ENCODE assay signal across 25 cellular contexts in the genomic region with DNA sequence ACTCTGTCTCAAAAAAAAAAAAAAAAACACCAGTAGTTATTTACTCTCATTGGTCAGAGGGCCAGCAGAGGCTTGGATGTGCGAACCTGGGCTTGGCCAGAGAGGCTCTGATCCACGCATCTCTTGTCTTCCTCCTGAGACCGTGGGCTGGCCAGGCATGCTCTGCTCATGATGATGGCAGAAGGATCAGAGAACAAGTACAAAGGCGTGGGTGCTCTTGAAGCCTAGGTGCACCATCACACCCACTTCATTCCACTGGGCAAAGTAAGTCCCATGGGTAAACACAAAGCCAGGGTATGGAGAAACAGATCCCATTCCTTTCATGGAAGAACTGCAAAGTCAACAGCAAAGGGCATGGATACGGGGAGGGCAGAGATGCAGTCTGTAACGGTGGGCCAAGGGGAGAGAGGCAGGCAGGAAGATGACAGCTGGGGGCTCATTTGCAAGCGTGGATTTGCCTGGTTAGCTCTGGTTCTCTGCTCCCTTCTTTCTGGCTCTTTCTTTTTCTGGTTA.
DNase-seq lines count a peak whose midpoint lies in the region; ATAC-seq, FAIRE-seq and TF ChIP-seq lines count a peak whose summit lies in the region.
"Had no signal": no experiment of that assay in that cellular context is flagged by ENCODE, and none has a peak within 500 bp of the region (broad histone marks: within the 10 kb centered on the region; RNA-seq: fewer than 3 reads in every experiment).

No MANE protein-coding gene starts in this region.

- H2BK15ac ChIP-seq in H1 (ENCODE audit: low read length) (0 out of 2 replicates have a peak overlapping the region, but pooled peaks have one; percentile 1), neuronal stem cell (ENCODE audit: low read length) (peak overlapping the region; percentile 33)

- H2AK5ac ChIP-seq in H1 (ENCODE audit: low read depth, low read length) = no peak overlapping the region; the same call in 1 of the 2 replicates
- H2AK5ac ChIP-seq in neuronal stem cell (ENCODE audit: low read depth, low read length) = no peak overlapping the region

- no peak for TF ChIP-seq EP300 in H1 (IDR thresholded peaks at IDR 0.05; ENCODE audit: borderline replicate concordance in 1 of 2, low read depth in 2 of 2, low read length in 2 of 2)

- H3K4me1 ChIP-seq in H1 (replicated peaks in 1 of 4; ENCODE audit: control insufficient read depth in 3 of 4, insufficient read depth in 4 of 4, low read length in 3 of 4) (peaks cover 0 to 14% (median 4%) of the 10 kb centered on the region in 4 experiments; a peak in 5 of 7 replicates), neuronal stem cell (ENCODE audit: control insufficient read depth in 2 of 2, insufficient read depth in 1 of 2, low read depth in 1 of 2, low read length in 2 of 2) (no peaks in the 10 kb centered on the region)
- H3K4me1 ChIP-seq: A549; BE2C; BLaER1 treated with 17β-estradiol and CSF1 and Interleukin-3, amounts not matched to agents 10 nM and 100 nM had no signal

- H3K18ac ChIP-seq in H1 (ENCODE audit: extremely low read depth, low read length) (peak overlapping the region; percentile 14; the same call in 1 of the 2 replicates), neuronal stem cell (ENCODE audit: low read length) (no peak overlapping the region)

- no peak overlapping the region for H3K23ac ChIP-seq in H1 (ENCODE audit: insufficient read length)
- H3K23ac ChIP-seq in neuronal stem cell (ENCODE audit: low read depth, low read length, poor library complexity) = peak overlapping the region; percentile 17

- H4K8ac ChIP-seq in H1 (ENCODE audit: extremely low read depth, insufficient read depth, low read length) (peak overlapping the region; percentile 78; the same call in 1 of the 2 replicates), neuronal stem cell (ENCODE audit: low read depth, low read length) (no peak overlapping the region)

- TF ChIP-seq CTCF in H1 (IDR thresholded peaks at IDR 0.05; ENCODE audit: control extremely low read depth in 1 of 3, insufficient read depth in 1 of 3, low read depth in 1 of 3, low read length in 3 of 3) = no peak

- H2BK120ac ChIP-seq in H1 (replicated peaks; ENCODE audit: low read depth, low read length) (no peak overlapping the region), neuronal stem cell (ENCODE audit: low read depth, low read length) (no peak overlapping the region)

- no peaks in the 10 kb centered on the region for H3K9me3 Mint-ChIP-seq in activated CD4-positive, alpha-beta T cell treated with anti-CD3 and anti-CD28 coated beads, Interleukin-2, amount 10 ng/mL, durations not matched to agents 7 days and 5 days
- H3K9me3 Mint-ChIP-seq in activated CD4-positive, alpha-beta T cell treated with anti-CD3 and anti-CD28 coated beads, Interleukin-2, amount 10 ng/mL, durations not matched to agents 24 days and 14 days = peaks cover 5% of the 10 kb centered on the region
- no peaks in the 10 kb centered on the region for H3K9me3 Mint-ChIP-seq in activated CD4-positive, alpha-beta T cell treated with anti-CD3 and anti-CD28 coated beads for 36 hours (ENCODE audit: low read depth)
- H3K9me3 Mint-ChIP-seq: CD4-positive, alpha-beta T cell; CD8-positive, alpha-beta memory T cell had no signal

- peak overlapping the region; percentile 26 for H4K91ac ChIP-seq in H1 (replicated peaks; ENCODE audit: insufficient read length, low read length)
- H4K91ac ChIP-seq in neuronal stem cell (ENCODE audit: low read depth, low read length, poor library complexity) = peak overlapping the region; percentile 62

- no peaks in the 10 kb centered on the region for H3K79me2 ChIP-seq in H1 (ENCODE audit: control insufficient read depth in 1 of 2, insufficient read depth in 2 of 2, low read length in 2 of 2)

- H3K27me3 Mint-ChIP-seq in activated CD4-positive, alpha-beta T cell treated with anti-CD3 and anti-CD28 coated beads, Interleukin-2, amount 10 ng/mL, durations not matched to agents 7 days and 5 days = peaks cover 2% of the 10 kb centered on the region
- H3K27me3 Mint-ChIP-seq in activated CD4-positive, alpha-beta T cell treated with anti-CD3 and anti-CD28 coated beads, Interleukin-2, amount 10 ng/mL, durations not matched to agents 24 days and 14 days = peaks cover 3% of the 10 kb centered on the region
- peaks cover 6% of the 10 kb centered on the region for H3K27me3 Mint-ChIP-seq in activated CD4-positive, alpha-beta T cell treated with anti-CD3 and anti-CD28 coated beads for 36 hours

- POLR2A ChIA-PET in activated CD4-positive, alpha-beta T cell treated with anti-CD3 and anti-CD28 coated beads, Interleukin-2, amount 10 ng/mL, durations not matched to agents 7 days and 5 days (lab: Charles Lee) = no interaction called here
- POLR2A ChIA-PET in H1 (lab: Charles Lee; ENCODE audit: partially characterized antibody) = no interaction called here
- POLR2A ChIA-PET in activated CD4-positive, alpha-beta T cell treated with anti-CD3 and anti-CD28 coated beads for 36 hours (lab: Charles Lee) = no interaction called here

- TF ChIP-seq RAD21 in H1 (IDR thresholded peaks at IDR 0.05 in 1 of 2, conservative IDR thresholded peaks at IDR 0.05 in 1 of 2; ENCODE audit: low read depth in 2 of 2, low read length in 2 of 2) = no peak

- H3K36me3 ChIP-seq in H1 (ENCODE audit: control insufficient read depth in 2 of 4, insufficient read depth in 4 of 4, low read length in 3 of 4) (no peaks in the 10 kb centered on the region), neuronal stem cell (replicated peaks in 1 of 2; ENCODE audit: control insufficient read depth in 2 of 2, insufficient read depth in 2 of 2, low read length in 2 of 2) (no peaks in the 10 kb centered on the region)
- H3K36me3 ChIP-seq: BE2C; BLaER1 treated with 17β-estradiol and CSF1 and Interleukin-3, amounts not matched to agents 10 nM and 100 nM had no signal

- no peak overlapping the region for H3K9ac ChIP-seq in H1 (replicated peaks in 1 of 4; ENCODE audit: extremely low read depth in 1 of 4, low read depth in 3 of 4, low read length in 3 of 4)
- no peak overlapping the region for H3K9ac ChIP-seq in neuronal stem cell (ENCODE audit: low read depth, low read length, poor library complexity)
- H3K9ac ChIP-seq: BLaER1 treated with 17β-estradiol and CSF1 and Interleukin-3, amounts not matched to agents 10 nM and 100 nM had no signal

- H3K79me1 ChIP-seq in H1 (ENCODE audit: low read depth, low read length) = no peaks in the 10 kb centered on the region
- H3K79me1 ChIP-seq in neuronal stem cell (ENCODE audit: low read depth, low read length) = no peaks in the 10 kb centered on the region

- H3K27ac Mint-ChIP-seq in activated CD4-positive, alpha-beta T cell treated with anti-CD3 and anti-CD28 coated beads, Interleukin-2, amount 10 ng/mL, durations not matched to agents 7 days and 5 days = peak overlapping the region; percentile 55
- no peak overlapping the region for H3K27ac Mint-ChIP-seq in activated CD4-positive, alpha-beta T cell treated with anti-CD3 and anti-CD28 coated beads, Interleukin-2, amount 10 ng/mL, durations not matched to agents 24 days and 14 days
- H3K27ac Mint-ChIP-seq in activated CD4-positive, alpha-beta T cell treated with anti-CD3 and anti-CD28 coated beads for 36 hours = no peak overlapping the region
- H3K27ac Mint-ChIP-seq: CD14-positive monocyte; CD4-positive, alpha-beta T cell; CD8-positive, alpha-beta memory T cell had no signal

- H3K36me3 Mint-ChIP-seq in activated CD4-positive, alpha-beta T cell treated with anti-CD3 and anti-CD28 coated beads, Interleukin-2, amount 10 ng/mL, durations not matched to agents 7 days and 5 days (ENCODE audit: low read depth) = no peaks in the 10 kb centered on the region
- no peaks in the 10 kb centered on the region for H3K36me3 Mint-ChIP-seq in activated CD4-positive, alpha-beta T cell treated with anti-CD3 and anti-CD28 coated beads, Interleukin-2, amount 10 ng/mL, durations not matched to agents 24 days and 14 days (ENCODE audit: low read depth)
- H3K36me3 Mint-ChIP-seq in activated CD4-positive, alpha-beta T cell treated with anti-CD3 and anti-CD28 coated beads for 36 hours (ENCODE audit: low read depth) = no peaks in the 10 kb centered on the region
- H3K36me3 Mint-ChIP-seq: CD14-positive monocyte had no signal

- H3K4ac ChIP-seq in H1 (replicated peaks; ENCODE audit: insufficient read length, low read depth, low read length) = peak overlapping the region; percentile 44
- H3K4ac ChIP-seq in neuronal stem cell (ENCODE audit: low read length) = no peak overlapping the region

- H3K9me3 ChIP-seq in H1 (ENCODE audit: insufficient read depth in 2 of 2, low read depth in 1 of 2, low read length in 1 of 2) (no peaks in the 10 kb centered on the region), neuronal stem cell (replicated peaks in 1 of 2; ENCODE audit: control insufficient read depth in 2 of 2, insufficient read depth in 1 of 2, low read depth in 1 of 2, low read length in 2 of 2) (peaks cover 0 to 2% of the 10 kb centered on the region in 2 donors)
- H3K9me3 ChIP-seq: BE2C had no signal

- TF ChIP-seq POLR2A in H1 (IDR thresholded peaks at IDR 0.05; ENCODE audit: control extremely low read depth in 1 of 2, low read depth in 2 of 2, low read length in 2 of 2) = no peak

- no peak overlapping the region for H4K5ac ChIP-seq in H1 (ENCODE audit: insufficient read length, low read depth, low read length)

- no peak for FAIRE-seq in H1 (lab: Jason Lieb, UNC)
- FAIRE-seq: A549, D721Med, G401.6, GM12892 had no signal

- no peak overlapping the region for H3K56ac ChIP-seq in H1 (replicated peaks; ENCODE audit: insufficient read length, low read depth, low read length)

- no peaks in the 10 kb centered on the region for H3K23me2 ChIP-seq in H1 (ENCODE audit: low read depth, low read length)

- H4K20me1 ChIP-seq in H1 (replicated peaks in 1 of 2; ENCODE audit: control insufficient read depth in 1 of 2, insufficient read depth in 2 of 2, low read length in 2 of 2) = no peaks in the 10 kb centered on the region
- H4K20me1 ChIP-seq: BLaER1 treated with 17β-estradiol and CSF1 and Interleukin-3, amounts not matched to agents 10 nM and 100 nM had no signal

- CTCF ChIA-PET in activated CD4-positive, alpha-beta T cell treated with anti-CD3 and anti-CD28 coated beads, Interleukin-2, amount 10 ng/mL, durations not matched to agents 7 days and 5 days (lab: Charles Lee) = no interaction called here
- CTCF ChIA-PET in H1 (lab: Charles Lee; ENCODE audit: partially characterized antibody) = interaction anchor here (0.7 to 1.2 kb wide), 2 partner anchors 18 to 576 kb away, joined by 3 read pairs; no protein-coding TSS in a partner anchor
- CTCF ChIA-PET in activated CD4-positive, alpha-beta T cell treated with anti-CD3 and anti-CD28 coated beads for 36 hours (lab: Charles Lee) = interaction anchor here (0.7 kb wide), 2 partner anchors 108 to 458 kb away, joined by 3 read pairs; no protein-coding TSS in a partner anchor

- H3K14ac ChIP-seq in H1 (ENCODE audit: insufficient read length) = no peak overlapping the region
- H3K14ac ChIP-seq in neuronal stem cell (ENCODE audit: low read length) = no peak overlapping the region

- no peak overlapping the region for H3K4me3 Mint-ChIP-seq in activated CD4-positive, alpha-beta T cell treated with anti-CD3 and anti-CD28 coated beads, Interleukin-2, amount 10 ng/mL, durations not matched to agents 7 days and 5 days
- H3K4me3 Mint-ChIP-seq in activated CD4-positive, alpha-beta T cell treated with anti-CD3 and anti-CD28 coated beads, Interleukin-2, amount 10 ng/mL, durations not matched to agents 24 days and 14 days = no peak overlapping the region
- H3K4me3 Mint-ChIP-seq in activated CD4-positive, alpha-beta T cell treated with anti-CD3 and anti-CD28 coated beads for 36 hours = no peak overlapping the region
- H3K4me3 Mint-ChIP-seq: CD14-positive monocyte; CD4-positive, alpha-beta T cell; CD8-positive, alpha-beta memory T cell had no signal

- intact Hi-C loops in activated CD4-positive, alpha-beta T cell treated with anti-CD3 and anti-CD28 coated beads, Interleukin-2, amount 10 ng/mL, durations not matched to agents 24 days and 14 days (cut with micrococcal nuclease) = no loop called here
- intact Hi-C loops in activated CD4-positive, alpha-beta T cell treated with anti-CD3 and anti-CD28 coated beads for 36 hours (cut with DNase I, micrococcal nuclease) = no loop called here

- H2BK12ac ChIP-seq in H1 (ENCODE audit: low read depth, low read length) = peak overlapping the region; percentile 80; the same call in 1 of the 2 replicates
- no peak overlapping the region for H2BK12ac ChIP-seq in neuronal stem cell (ENCODE audit: low read length)

- H2AFZ ChIP-seq in H1 (ENCODE audit: low read length) (no peak overlapping the region), neuronal stem cell (ENCODE audit: low read length) (no peak overlapping the region)

- H3K4me2 ChIP-seq in H1 (ENCODE audit: insufficient read depth in 1 of 2, low read depth in 2 of 2, low read length in 2 of 2) (no peak overlapping the region), neuronal stem cell (ENCODE audit: insufficient read depth, low read length, poor library complexity, severe bottlenecking) (no peak overlapping the region)
- H3K4me2 ChIP-seq: A549; BLaER1 treated with 17β-estradiol and CSF1 and Interleukin-3, amounts not matched to agents 10 nM and 100 nM had no signal

- peak overlapping the region; percentile 5; the same call in 1 of the 2 replicates for H2BK5ac ChIP-seq in H1 (ENCODE audit: low read depth, low read length)
- H2BK5ac ChIP-seq in neuronal stem cell (ENCODE audit: low read length) = no peak overlapping the region

- no peak overlapping the region for H3K4me3 ChIP-seq in H1 (ENCODE audit: extremely low read depth in 1 of 4, insufficient read depth in 2 of 4, low read depth in 3 of 4, low read length in 4 of 4)
- no peak overlapping the region for H3K4me3 ChIP-seq in neuronal stem cell (ENCODE audit: low read length in 2 of 2)
- H3K4me3 ChIP-seq: A549; BLaER1 treated with 17β-estradiol and CSF1 and Interleukin-3, amounts not matched to agents 10 nM and 100 nM had no signal

- peaks cover 5% of the 10 kb centered on the region for H3K4me1 Mint-ChIP-seq in activated CD4-positive, alpha-beta T cell treated with anti-CD3 and anti-CD28 coated beads, Interleukin-2, amount 10 ng/mL, durations not matched to agents 7 days and 5 days
- no peaks in the 10 kb centered on the region for H3K4me1 Mint-ChIP-seq in activated CD4-positive, alpha-beta T cell treated with anti-CD3 and anti-CD28 coated beads, Interleukin-2, amount 10 ng/mL, durations not matched to agents 24 days and 14 days
- H3K4me1 Mint-ChIP-seq in activated CD4-positive, alpha-beta T cell treated with anti-CD3 and anti-CD28 coated beads for 36 hours = no peaks in the 10 kb centered on the region
- H3K4me1 Mint-ChIP-seq: CD14-positive monocyte; CD8-positive, alpha-beta memory T cell had no signal

- no peak overlapping the region for H2BK20ac ChIP-seq in H1 (ENCODE audit: low read length)

- WGBS in H1 (ENCODE audit: extremely low coverage in 1 of 2, insufficient coverage in 1 of 2, insufficient read length in 1 of 2, insufficient replicate concordance in 2 of 2, low coverage in 1 of 2, low lambda C conversion rate in 2 of 2, missing lambda C conversion rate in 1 of 2), 2 experiments = 89% methylated on average over 7 of the region's 7 CpGs; no CpG with 5 or more reads in 1 of the 2 experiments
- WGBS in neuronal stem cell (ENCODE audit: extremely low coverage in 2 of 2, insufficient read length in 2 of 2, insufficient replicate concordance in 1 of 2), 2 donors = no CpG with 5 or more reads among the region's 7 CpGs

- no peaks in the 10 kb centered on the region for H3K27me3 ChIP-seq in H1 (replicated peaks in 1 of 4; ENCODE audit: control insufficient read depth in 3 of 4, extremely low read depth in 1 of 4, insufficient read depth in 3 of 4, low read length in 3 of 4)
- H3K27me3 ChIP-seq in neuronal stem cell (ENCODE audit: control insufficient read depth in 3 of 3, insufficient read depth in 3 of 3, low read depth in 1 of 3, low read length in 3 of 3) = no peaks in the 10 kb centered on the region
- H3K27me3 ChIP-seq: BE2C; BLaER1 treated with 17β-estradiol and CSF1 and Interleukin-3, amounts not matched to agents 10 nM and 100 nM had no signal

- no peak for DNase-seq in activated CD4-positive, alpha-beta T cell treated with anti-CD3 and anti-CD28 coated beads, Interleukin-2, amount 10 ng/mL, durations not matched to agents 7 days and 5 days
- no peak for DNase-seq in activated CD4-positive, alpha-beta T cell treated with anti-CD3 and anti-CD28 coated beads, Interleukin-2, amount 10 ng/mL, durations not matched to agents 24 days and 14 days
- DNase-seq in NCI-H69 (lab: John Stamatoyannopoulos, UW) = peak; percentile 14
- DNase-seq in H1 (ENCODE audit: low read depth in 1 of 2, low spot score in 2 of 2) = no peak
- no peak for DNase-seq in neuronal stem cell (ENCODE audit: low spot score)
- DNase-seq in occipital lobe (lab: John Stamatoyannopoulos, UW) = no peak
- no peak for DNase-seq in activated CD4-positive, alpha-beta T cell treated with anti-CD3 and anti-CD28 coated beads for 36 hours
- DNase-seq: 8988T; ACHN; AML-193; BE2C; CD4-positive, alpha-beta T cell; CD8-positive, alpha-beta memory T cell; DMS153; DND-41; GOT3; H7; HCEC 1CT had no signal

- ATAC-seq in HG02970 (IDR thresholded peaks at IDR 0.05; ENCODE audit: low FRiP score, unreplicated experiment) = no peak
- no peak for ATAC-seq in activated CD4-positive, alpha-beta T cell treated with anti-CD3 and anti-CD28 coated beads for 36 hours
- ATAC-seq: A549 had no signal

- H3K27ac ChIP-seq in H1 (ENCODE audit: low read depth, low read length) = no peak overlapping the region
- H3K27ac ChIP-seq in neuronal stem cell (replicated peaks; ENCODE audit: low read length) = no peak overlapping the region
- H3K27ac ChIP-seq: A549; BLaER1 treated with 17β-estradiol and CSF1 and Interleukin-3, amounts not matched to agents 10 nM and 100 nM had no signal
